Comparison of ENCODE assay signal across 26 cellular contexts in genomic region chr16:84777435-84777834, GRCh38.
"Had no signal": no experiment of that assay in that cellular context is flagged by ENCODE, and none has a peak within 500 bp of the region (broad histone marks: within the 10 kb centered on the region; RNA-seq: fewer than 3 reads in every experiment).

No MANE protein-coding gene starts in this region.

- H2AFZ ChIP-seq: hepatocyte had no signal

- H3K27ac Mint-ChIP-seq: dendritic cell treated with granulocyte-macrophage colony-stimulating factor and Interleukin-4, amounts not matched to agents 40 ng/mL and 50 ng/mL, for 4 days; nephron; stimulated activated memory B cell treated with anti-CD40 and anti-IgM and Interleukin-4, amounts not matched to agents 10 μg/mL and 1 μg/mL and 100 μg/mL, for 72 hours had no signal

- H3K4me2 ChIP-seq: hepatocyte had no signal

- H3K4me1 ChIP-seq: colonic mucosa, foreskin keratinocyte, heart left ventricle, testis, tibial artery, upper lobe of left lung, uterus had no signal

- FAIRE-seq: endothelial cell of umbilical vein had no signal

- DNase-seq: colonic mucosa; effector memory CD4-positive, alpha-beta T cell; foreskin keratinocyte; heart left ventricle; left cardiac atrium; left lung; mesendoderm; midbrain; naive thymus-derived CD4-positive, alpha-beta T cell; occipital lobe; ovary; spleen; stimulated activated CD4-positive, alpha-beta T cell treated with anti-CD3 and anti-CD28 coated beads, Interleukin-4, amount 100 ng/mL, for 4 hours; stimulated activated naive CD8-positive, alpha-beta T cell treated with anti-CD3 and anti-CD28 coated beads, Interleukin-15, Interleukin-2, amounts not matched to agents 100 U/mL and 50 U/mL, for 24 hours; testis; tibial artery; upper lobe of left lung; uterus had no signal

- H3K27ac ChIP-seq: colonic mucosa, esophagus muscularis mucosa, foreskin keratinocyte, heart left ventricle, hepatocyte, left lung, ovary, skin epidermis, testis, tibial artery, upper lobe of left lung had no signal

- H3K4me1 Mint-ChIP-seq: stimulated activated memory B cell treated with anti-CD40 and anti-IgM and Interleukin-4, amounts not matched to agents 10 μg/mL and 1 μg/mL and 100 μg/mL, for 72 hours had no signal

- H3K27me3 ChIP-seq: colonic mucosa, esophagus muscularis mucosa, foreskin keratinocyte, gastroesophageal sphincter, heart left ventricle, hepatocyte, left lung, ovary, spleen, testis, tibial artery, upper lobe of left lung, uterus had no signal

- H3K4me3 Mint-ChIP-seq: dendritic cell treated with granulocyte-macrophage colony-stimulating factor and Interleukin-4, amounts not matched to agents 40 ng/mL and 50 ng/mL, for 4 days; naive thymus-derived CD4-positive, alpha-beta T cell; nephron; stimulated activated memory B cell treated with anti-CD40 and anti-IgM and Interleukin-4, amounts not matched to agents 10 μg/mL and 1 μg/mL and 100 μg/mL, for 72 hours had no signal

- H3K27me3 Mint-ChIP-seq: dendritic cell treated with granulocyte-macrophage colony-stimulating factor and Interleukin-4, amounts not matched to agents 40 ng/mL and 50 ng/mL, for 4 days; naive thymus-derived CD4-positive, alpha-beta T cell; stimulated activated memory B cell treated with anti-CD40 and anti-IgM and Interleukin-4, amounts not matched to agents 10 μg/mL and 1 μg/mL and 100 μg/mL, for 72 hours had no signal

- H3K79me2 ChIP-seq: hepatocyte had no signal

- H3K4me3 ChIP-seq: colonic mucosa, esophagus muscularis mucosa, gastroesophageal sphincter, heart left ventricle, hepatocyte, ovary, skin epidermis, testis, tibial artery, upper lobe of left lung, uterus had no signal

- ATAC-seq: foreskin keratinocyte; gastroesophageal sphincter; heart left ventricle; left cardiac atrium; left lung; naive thymus-derived CD4-positive, alpha-beta T cell; stimulated activated memory B cell treated with anti-CD40 and anti-IgM and Interleukin-4, amounts not matched to agents 10 μg/mL and 1 μg/mL and 100 μg/mL, for 72 hours; stimulated activated naive CD8-positive, alpha-beta T cell treated with anti-CD3 and anti-CD28 coated beads, Interleukin-15, Interleukin-2, amounts not matched to agents 100 U/mL and 50 U/mL, for 24 hours had no signal

- H3K9me3 Mint-ChIP-seq: nephron; stimulated activated memory B cell treated with anti-CD40 and anti-IgM and Interleukin-4, amounts not matched to agents 10 μg/mL and 1 μg/mL and 100 μg/mL, for 72 hours had no signal

- H3K9me3 ChIP-seq: colonic mucosa, esophagus muscularis mucosa, gastroesophageal sphincter, heart left ventricle, left lung, ovary, spleen, testis, tibial artery, upper lobe of left lung, uterus had no signal

- H3K36me3 ChIP-seq: ovary, uterus had no signal
